ENCODE assay signal across 20 cellular contexts in the genomic region with DNA sequence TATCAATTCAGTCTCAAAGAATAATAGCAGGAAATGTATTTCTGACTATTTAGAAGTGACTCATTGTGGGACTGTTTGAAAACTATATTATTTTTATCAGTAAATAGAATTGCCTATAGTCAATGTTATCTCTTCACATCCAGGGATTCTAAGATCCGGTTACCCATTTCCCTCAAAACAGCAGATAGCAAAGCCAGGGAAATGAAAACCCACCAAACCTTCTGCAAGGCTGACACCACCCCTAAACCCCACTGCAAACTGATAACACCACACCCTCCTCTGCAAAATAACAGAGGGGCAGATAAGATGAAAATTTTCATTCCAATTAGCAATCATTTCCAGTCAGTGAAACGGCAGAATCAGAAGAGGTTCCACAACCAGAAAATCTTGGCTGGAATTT.
"Had no signal": no experiment of that assay in that cellular context is flagged by ENCODE, and none has a peak within 500 bp of the region (broad histone marks: within the 10 kb centered on the region; RNA-seq: fewer than 3 reads in every experiment).

No MANE protein-coding gene starts in this region.

- H3K4me3 Mint-ChIP-seq: activated CD4-positive, alpha-beta T cell treated with anti-CD3 and anti-CD28 coated beads, Interleukin-2, amount 10 ng/mL, durations not matched to agents 7 days and 5 days; naive thymus-derived CD4-positive, alpha-beta T cell; T-cell had no signal

- H3K27ac ChIP-seq: epithelial cell of prostate, pancreas, tibial artery had no signal

- H3K4me3 ChIP-seq: mucosa of descending colon, pancreas, tibial artery had no signal

- H3K27ac Mint-ChIP-seq: activated CD4-positive, alpha-beta T cell treated with anti-CD3 and anti-CD28 coated beads, Interleukin-2, amount 10 ng/mL, durations not matched to agents 7 days and 5 days; naive thymus-derived CD4-positive, alpha-beta T cell; T-cell had no signal

- H3K4me1 ChIP-seq: pancreas had no signal

- H3K27me3 ChIP-seq: pancreas, tibial artery had no signal

- H3K36me3 ChIP-seq: pancreas had no signal

- H3K27me3 Mint-ChIP-seq: activated CD4-positive, alpha-beta T cell treated with anti-CD3 and anti-CD28 coated beads, Interleukin-2, amount 10 ng/mL, durations not matched to agents 7 days and 5 days; naive thymus-derived CD4-positive, alpha-beta T cell; T-cell had no signal

- H3K9me3 ChIP-seq: mucosa of descending colon, pancreas, tibial artery had no signal

- H3K4me1 Mint-ChIP-seq: activated CD4-positive, alpha-beta T cell treated with anti-CD3 and anti-CD28 coated beads, Interleukin-2, amount 10 ng/mL, durations not matched to agents 7 days and 5 days; T-cell had no signal

- H3K9me3 Mint-ChIP-seq: activated CD4-positive, alpha-beta T cell treated with anti-CD3 and anti-CD28 coated beads, Interleukin-2, amount 10 ng/mL, durations not matched to agents 7 days and 5 days had no signal

- DNase-seq: activated CD4-positive, alpha-beta T cell treated with anti-CD3 and anti-CD28 coated beads, Interleukin-2, amount 10 ng/mL, durations not matched to agents 7 days and 5 days; activated CD8-positive, alpha-beta memory T cell treated with anti-CD3 and anti-CD28 coated beads, Interleukin-2, amount 50 U/mL, for 48 hours; activated effector memory CD4-positive, alpha-beta T cell treated with Interleukin-2 at 50 U/mL for 16 hours; activated naive CD4-positive, alpha-beta T cell treated with anti-CD3 and anti-CD28 coated beads, Interleukin-2, amount 50 U/mL, for 16 hours; activated T-cell treated with anti-CD3 and anti-CD28 coated beads, Interleukin-2, amount 50 U/mL, for 48 hours; effector memory CD4-positive, alpha-beta T cell; foreskin melanocyte; glutamatergic neuron; hypothalamus; mammary epithelial cell; mucosa of descending colon; naive thymus-derived CD4-positive, alpha-beta T cell; pancreas; stimulated activated CD4-positive, alpha-beta T cell treated with anti-CD3 and anti-CD28 coated beads, Interleukin-12 subunit alpha, Interleukin-12 subunit beta, amount 100 ng/mL, for 4 hours; stimulated activated CD4-positive, alpha-beta T cell treated with anti-CD3 and anti-CD28 coated beads, Interleukin-1b, Interleukin-23, amount 100 ng/mL, for 48 hours; stimulated activated CD8-positive, alpha-beta memory T cell treated with anti-CD3 and anti-CD28 coated beads, Interleukin-4, amount 100 ng/mL, for 48 hours; stimulated activated naive CD4-positive, alpha-beta T cell; T-cell; tibial artery had no signal
